12 cellular contexts compared by ENCODE assay signal in genomic region chr13:74695021-74695800, GRCh38.
"Had no signal": no experiment of that assay in that cellular context is flagged by ENCODE, and none has a peak within 500 bp of the region (broad histone marks: within the 10 kb centered on the region; RNA-seq: fewer than 3 reads in every experiment).

No MANE protein-coding gene starts in this region.

- H3K4me3 ChIP-seq: dorsolateral prefrontal cortex, SJCRH30 had no signal

- ATAC-seq: activated CD4-positive, CD25-positive, alpha-beta regulatory T cell treated with anti-CD3 and anti-CD28 coated beads, Interleukin-2, amount 50 U/mL, for 24 hours; activated naive CD8-positive, alpha-beta T cell treated with anti-CD3 and anti-CD28 coated beads, Interleukin-2, amount 50 U/mL, for 24 hours; activated T-cell treated with anti-CD3 and anti-CD28 coated beads, Interleukin-2, amount 50 U/mL, for 4 hours; natural killer cell treated with Interleukin-12 subunit alpha and Interleukin-12 subunit beta and Interleukin-15 and Interleukin-18, amount 100 ng/mL, for 72 hours had no signal

- DNase-seq: activated CD4-positive, alpha-beta T cell treated with anti-CD3 and anti-CD28 coated beads, Interleukin-2, amount 50 U/mL, for 1 hour; activated CD8-positive, alpha-beta memory T cell treated with anti-CD3 and anti-CD28 coated beads, Interleukin-2, amount 50 U/mL, for 4 hours; activated naive CD4-positive, alpha-beta T cell treated with anti-CD3 and anti-CD28 coated beads for 36 hours; activated naive CD8-positive, alpha-beta T cell treated with anti-CD3 and anti-CD28 coated beads, Interleukin-2, amount 50 U/mL, for 24 hours; activated T-cell treated with anti-CD3 and anti-CD28 coated beads, Interleukin-2, amount 50 U/mL, for 4 hours; dorsolateral prefrontal cortex; immature natural killer cell; retina; SJCRH30; T1000 had no signal
